Comparison of ENCODE assay signal across 10 cellular contexts in the genomic region with DNA sequence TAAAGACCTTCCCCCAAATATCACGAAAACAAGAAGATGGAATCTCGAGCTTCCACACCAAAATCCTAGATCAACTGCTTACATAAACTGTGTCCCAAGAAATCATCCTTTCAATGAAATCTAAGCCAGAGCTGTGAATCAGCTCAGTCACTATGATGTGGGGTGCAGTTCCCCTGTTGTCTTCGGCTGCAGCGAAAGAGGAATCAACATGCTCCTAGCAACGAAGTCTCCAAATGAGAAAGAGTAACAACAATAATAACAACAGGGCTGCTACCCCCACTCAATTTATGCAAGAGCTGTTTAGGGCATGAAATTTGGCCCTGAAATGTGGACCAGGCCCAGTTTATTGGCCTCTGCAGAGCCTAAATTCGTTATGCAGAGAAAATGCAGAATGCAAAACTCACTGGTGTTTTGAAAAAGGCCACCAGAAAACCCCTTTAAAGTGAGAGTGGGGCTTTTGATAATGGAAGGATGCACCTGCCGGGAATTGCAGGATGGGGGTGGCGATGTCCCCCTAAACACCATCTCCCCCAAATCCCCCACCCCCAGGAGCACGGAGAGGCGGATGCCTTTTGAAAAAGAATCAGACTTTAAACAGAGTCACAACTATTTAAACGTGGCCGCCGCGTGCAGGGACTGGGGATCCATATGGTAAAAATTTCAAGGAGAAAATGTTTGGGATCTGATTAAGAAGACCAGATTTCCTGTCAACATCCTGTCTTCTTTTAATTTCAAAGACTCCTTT. TPM values are rescaled to one million over a fixed set of nuclear protein-coding genes. Genes with fewer than 3 reads are reported as not detected.
DNase-seq lines count a peak whose midpoint lies in the region; ATAC-seq and TF ChIP-seq lines count a peak whose summit lies in the region.
"Had no signal": no experiment of that assay in that cellular context is flagged by ENCODE, and none has a peak within 500 bp of the region (broad histone marks: within the 10 kb centered on the region; RNA-seq: fewer than 3 reads in every experiment).

No MANE protein-coding gene starts in this region.

- POLR2A ChIA-PET in activated B cell treated with CpG ODN at 0.5 μM for 24 hours (lab: Charles Lee): interaction anchor here (0.6 to 15.6 kb wide), 26 partner anchors 7 to 1532 kb away, joined by 3 to 385 read pairs (median 6); partner anchors contain the start of genes CLIC4, RSRP1 and SYF2

- CTCF ChIA-PET in activated B cell treated with CpG ODN at 0.5 μM for 24 hours (lab: Charles Lee): interaction anchor here (0.8 to 9.8 kb wide), 5 partner anchors 35 to 174 kb away, joined by 4 to 195 read pairs (median 4); no protein-coding TSS in a partner anchor

- DNase-seq in heart right ventricle (no peak), left ventricle myocardium superior (no peak), activated B cell treated with CpG ODN at 0.5 μM for 24 hours (no peak), upper lobe of left lung (no peak), HT-29 (ENCODE audit: low spot score) (no peak)
- DNase-seq: SHP77 treated with DMSO at 0.1 percent for 48 hours had no signal

- peak overlapping the region; percentile 96 for H3K27ac Mint-ChIP-seq in activated B cell treated with CpG ODN at 0.5 μM for 24 hours

- no peak for TF ChIP-seq EP300 in upper lobe of left lung (IDR thresholded peaks at IDR 0.05)

- ATAC-seq in heart right ventricle: no peak
- ATAC-seq in left ventricle myocardium superior: no peak
- no peak for ATAC-seq in activated B cell treated with CpG ODN at 0.5 μM for 24 hours (ENCODE audit: low read depth)
- no peak for ATAC-seq in upper lobe of left lung (ENCODE audit: low FRiP score in 2 of 2)
- no peak for ATAC-seq in HG02852 (IDR thresholded peaks at IDR 0.05; ENCODE audit: unreplicated experiment)
- ATAC-seq in HG03196 (IDR thresholded peaks at IDR 0.05; ENCODE audit: unreplicated experiment): no peak

- peak overlapping the region in 6 of 10 donors; percentile 29 to 65 (median 36) for H3K4me3 ChIP-seq in heart right ventricle
- H3K4me3 ChIP-seq in iPS-18a (ENCODE audit: low read length): peak overlapping the region; percentile 33
- peak overlapping the region in 3 of 4 donors; percentile 49 to 55 (median 50) for H3K4me3 ChIP-seq in upper lobe of left lung

- TF ChIP-seq CTCF in heart right ventricle (IDR thresholded peaks at IDR 0.05) (no peak), activated B cell treated with CpG ODN at 0.5 μM for 24 hours (IDR thresholded peaks at IDR 0.05) (no peak), upper lobe of left lung (IDR thresholded peaks at IDR 0.05) (no peak)

- H3K4me1 ChIP-seq in heart right ventricle (peaks cover 5 to 61% (median 26%) of the 10 kb centered on the region in 9 donors), iPS-18a (ENCODE audit: control insufficient read depth, low read depth, low read length) (peaks cover 44% of the 10 kb centered on the region), upper lobe of left lung (peaks cover 40 to 73% (median 52%) of the 10 kb centered on the region in 4 donors)

- no peak for TF ChIP-seq POLR2A in upper lobe of left lung (IDR thresholded peaks at IDR 0.05)

- peaks cover 54 to 98% (median 97%) of the 10 kb centered on the region in 7 donors for H3K27me3 ChIP-seq in heart right ventricle
- H3K27me3 ChIP-seq in iPS-18a (ENCODE audit: control insufficient read depth, insufficient read depth, low read length): peaks cover 85% of the 10 kb centered on the region
- H3K27me3 ChIP-seq in upper lobe of left lung: peaks cover 0 to 66% (median 37%) of the 10 kb centered on the region in 4 donors

- H3K36me3 ChIP-seq in heart right ventricle (no peaks in the 10 kb centered on the region), iPS-18a (ENCODE audit: control insufficient read depth, low read depth, low read length) (no peaks in the 10 kb centered on the region), upper lobe of left lung (no peaks in the 10 kb centered on the region)

- peaks cover 74% of the 10 kb centered on the region for H3K4me1 Mint-ChIP-seq in activated B cell treated with CpG ODN at 0.5 μM for 24 hours

- 9 to 14% methylated on average over 14 of the region's 14 CpGs for WGBS in heart right ventricle, 2 donors
- WGBS in upper lobe of left lung, 2 donors: 21 to 25% methylated on average over 14 of the region's 14 CpGs

- H3K27me3 Mint-ChIP-seq in activated B cell treated with CpG ODN at 0.5 μM for 24 hours: no peaks in the 10 kb centered on the region

- H3K9me3 ChIP-seq in heart right ventricle (no peaks in the 10 kb centered on the region), iPS-18a (ENCODE audit: control insufficient read depth, low read depth, low read length) (no peaks in the 10 kb centered on the region), upper lobe of left lung (no peaks in the 10 kb centered on the region)

- intact Hi-C loops in heart right ventricle (cut with DNase I): loop anchor here in 2 of 10 donors (10.0 kb wide), 2 partner anchors 267 to 277 kb away; no protein-coding TSS in a partner anchor
- intact Hi-C loops in left ventricle myocardium superior (cut with micrococcal nuclease): no loop called here
- intact Hi-C loops in activated B cell treated with CpG ODN at 0.5 μM for 24 hours (cut with micrococcal nuclease): loop anchor here (2.0 to 10.0 kb wide), 6 partner anchors 29 to 733 kb away; partner anchors contain the start of genes RCAN3, SRRM1 and SYF2

- no peak overlapping the region for H3K9ac ChIP-seq in iPS-18a (ENCODE audit: low read length)

- H3K9me3 Mint-ChIP-seq in activated B cell treated with CpG ODN at 0.5 μM for 24 hours: no peaks in the 10 kb centered on the region

- H3K27ac ChIP-seq in heart right ventricle (peak overlapping the region in 1 of 10 donors; percentile 91), iPS-18a (ENCODE audit: low read length) (no peak overlapping the region), upper lobe of left lung (peak overlapping the region in 3 of 4 donors; percentile 73 to 89 (median 85))

- H3K36me3 Mint-ChIP-seq in activated B cell treated with CpG ODN at 0.5 μM for 24 hours (ENCODE audit: low read depth): peaks cover 54% of the 10 kb centered on the region

- peak overlapping the region; percentile 98 for H3K4me3 Mint-ChIP-seq in activated B cell treated with CpG ODN at 0.5 μM for 24 hours

RNA-seq across cellular contexts. Expression of gene RUNX3, which starts 2.0 kb away (rescaled TPM):
- total RNA-seq in heart right ventricle: 1 to 10 TPM in 2 of 10 donors, under 1 TPM in 8; 0.15 to 5.9 (median 0.40) TPM
- under 1 TPM; 0.07 to 0.35 TPM for polyA plus RNA-seq in heart right ventricle
- total RNA-seq in left ventricle myocardium superior: 0.89 TPM
- 141 and 153 TPM in 2 replicates for total RNA-seq in activated B cell treated with CpG ODN at 0.5 μM for 24 hours
- total RNA-seq in upper lobe of left lung: 10 to 100 TPM in 4 of 6 donors, 1 to 10 TPM in 2; 4.2 to 15.6 (median 10.1) TPM
- 0.18 TPM in 1 of 2 replicates, not detected in the other for total RNA-seq in HT-29 (2014; rRNA removed; shearing (Covaris generic))
- polyA plus RNA-seq: keratinocyte had no signal
